8 cellular contexts compared by ENCODE assay signal in the genomic region with DNA sequence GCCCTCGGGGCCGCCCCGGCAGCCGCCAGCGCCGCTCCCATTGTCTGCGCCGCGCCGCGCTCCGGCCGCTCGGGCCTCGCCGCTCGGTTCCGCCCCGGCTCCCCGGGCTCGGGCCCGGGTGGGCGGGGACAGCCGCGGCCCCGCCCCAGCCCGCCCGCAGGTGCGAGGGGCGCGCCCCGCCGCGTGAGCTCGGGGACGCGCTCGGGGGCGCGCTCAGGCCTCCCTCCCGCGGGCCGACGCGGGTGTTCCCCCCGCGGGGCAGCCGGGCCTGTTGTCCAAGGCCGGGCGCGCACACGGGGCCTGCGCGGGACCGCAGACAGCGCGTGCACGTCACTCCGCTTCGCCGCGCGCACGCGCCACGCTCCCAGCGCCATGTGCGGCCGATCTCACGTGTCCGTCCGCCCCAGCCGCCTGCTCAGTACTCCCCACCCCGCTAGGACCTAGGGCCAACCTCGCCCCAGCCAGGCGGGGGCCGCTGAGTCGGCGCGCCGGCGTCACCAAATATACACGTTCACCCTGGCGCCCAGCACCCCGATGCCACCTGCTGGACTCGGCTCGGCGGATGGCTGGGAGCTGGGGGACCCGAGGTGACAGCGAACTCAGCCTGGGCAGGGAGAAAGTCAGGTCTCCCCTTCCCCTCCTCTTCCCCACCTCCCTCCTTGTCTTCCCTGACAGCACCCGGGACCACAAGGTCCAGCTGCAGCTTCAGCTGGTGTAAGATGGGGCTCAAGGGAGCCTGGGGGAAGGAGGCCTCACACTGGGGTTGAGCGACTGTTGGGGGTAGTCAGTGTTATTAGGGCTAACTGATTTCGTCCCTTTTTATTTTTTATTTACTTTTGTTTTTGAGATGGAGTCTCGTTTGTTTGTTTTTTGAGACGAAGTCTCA. TPM values are rescaled to one million over a fixed set of nuclear protein-coding genes. Genes with fewer than 3 reads are reported as not detected.
DNase-seq lines count a peak whose midpoint lies in the region; ATAC-seq and TF ChIP-seq lines count a peak whose summit lies in the region.

No MANE protein-coding gene starts in this region.

- ATAC-seq in GM18907 (IDR thresholded peaks at IDR 0.05; ENCODE audit: unreplicated experiment) (peak; percentile 64), HG03108 (IDR thresholded peaks at IDR 0.05; ENCODE audit: unreplicated experiment) (peak; percentile 55)
- peak; percentile 75 to 77 for ATAC-seq in activated CD4-positive, CD25-positive, alpha-beta regulatory T cell treated with anti-CD3 and anti-CD28 coated beads, Interleukin-2, amount 50 U/mL, for 24 hours

- no peaks in the 10 kb centered on the region for H3K27me3 Mint-ChIP-seq in chondrocyte (ENCODE audit: low read depth)

- no peaks in the 10 kb centered on the region for H3K36me3 Mint-ChIP-seq in chondrocyte (ENCODE audit: low read depth)

- H3K27me3 ChIP-seq in layer of hippocampus (ENCODE audit: control insufficient read depth, insufficient read depth, low read length), result no peaks in the 10 kb centered on the region

- H3K9me3 Mint-ChIP-seq in chondrocyte (ENCODE audit: low read depth), result no peaks in the 10 kb centered on the region

- peak overlapping the region; percentile 12 for H3K27ac Mint-ChIP-seq in chondrocyte (ENCODE audit: unreplicated experiment)

- DNase-seq in Ammon's horn (ENCODE audit: low spot score) (peak; percentile 94), NCI-H2227 treated with DMSO at 0.1 percent for 48 hours (lab: John Stamatoyannopoulos, UW) (peak; percentile 74), chondrocyte (ENCODE audit: low spot score) (no peak)
- peak; percentile 66 to 79 for DNase-seq in stimulated activated CD4-positive, alpha-beta T cell treated with anti-CD3 and anti-CD28 coated beads, Interleukin-1b, Interleukin-23, amount 100 ng/mL, for 4 hours (ENCODE audit: low read depth in 2 of 2)

- H3K4me1 Mint-ChIP-seq in chondrocyte (ENCODE audit: low read depth), result peaks cover 25% of the 10 kb centered on the region

- peak; percentile 63 for TF ChIP-seq CTCF in chondrocyte (IDR thresholded peaks at IDR 0.05)

- H3K4me3 Mint-ChIP-seq in chondrocyte (ENCODE audit: unreplicated experiment), result peak overlapping the region; percentile 65

- peak overlapping the region; percentile 96 for H3K27ac ChIP-seq in layer of hippocampus (ENCODE audit: low read depth, low read length)

RNA-seq across cellular contexts. Expression of gene GBGT1, which starts 14.3 kb away (rescaled TPM):
- 2.1 to 8.1 TPM (median 5.8 TPM) in 3 replicates for total RNA-seq in chondrocyte

RNA-seq across cellular contexts. Expression of gene RALGDS, which starts 28.3 kb away (rescaled TPM):
- 16.1 to 19.0 TPM (median 17.5 TPM) in 3 replicates for total RNA-seq in chondrocyte

RNA-seq across cellular contexts. Expression of gene OBP2B, which starts 59.7 kb away (rescaled TPM):
- total RNA-seq in chondrocyte, result not detected in 3 replicates
